24 cellular contexts compared by ENCODE assay signal in genomic region chr2:183185534-183185933, GRCh38.
DNase-seq lines count a peak whose midpoint lies in the region; ATAC-seq and TF ChIP-seq lines count a peak whose summit lies in the region.
"Had no signal": no experiment of that assay in that cellular context is flagged by ENCODE, and none has a peak within 500 bp of the region (broad histone marks: within the 10 kb centered on the region; RNA-seq: fewer than 3 reads in every experiment).

No MANE protein-coding gene starts in this region.

- H3K4me3 Mint-ChIP-seq in Caco-2 (ENCODE audit: unreplicated experiment) (no peak overlapping the region), HFFc6 (no peak overlapping the region)
- H3K4me3 Mint-ChIP-seq in activated CD4-positive, alpha-beta T cell treated with anti-CD3 and anti-CD28 coated beads, Interleukin-2, amount 10 ng/mL, durations not matched to agents 24 days and 14 days = no peak overlapping the region
- H3K4me3 Mint-ChIP-seq: CD4-positive, alpha-beta T cell; mesothelial cell of epicardium; natural killer cell treated with Interleukin-12 subunit alpha and Interleukin-12 subunit beta and Interleukin-15 and Interleukin-18, amount 100 ng/mL, for 72 hours had no signal

- H3K9me3 ChIP-seq in Caco-2 (no peaks in the 10 kb centered on the region), osteoblast (ENCODE audit: low read depth, low read length) (peaks cover 1% of the 10 kb centered on the region)

- H3K4me3 ChIP-seq in Caco-2 (ENCODE audit: low read depth, low read length) (no peak overlapping the region), osteoblast (ENCODE audit: insufficient read depth, low read length) (no peak overlapping the region)
- H3K4me3 ChIP-seq: dorsolateral prefrontal cortex, gastroesophageal sphincter, left ventricle myocardium inferior, right atrium auricular region had no signal

- CTCF ChIA-PET in Caco-2 (lab: Charles Lee) = no interaction called here

- H3K27me3 Mint-ChIP-seq in Caco-2 (ENCODE audit: insufficient read depth, unreplicated experiment) (no peaks in the 10 kb centered on the region), HFFc6 (ENCODE audit: insufficient read depth) (no peaks in the 10 kb centered on the region)
- no peaks in the 10 kb centered on the region for H3K27me3 Mint-ChIP-seq in activated CD4-positive, alpha-beta T cell treated with anti-CD3 and anti-CD28 coated beads, Interleukin-2, amount 10 ng/mL, durations not matched to agents 24 days and 14 days
- H3K27me3 Mint-ChIP-seq: CD4-positive, alpha-beta T cell; natural killer cell treated with Interleukin-12 subunit alpha and Interleukin-12 subunit beta and Interleukin-15 and Interleukin-18, amount 100 ng/mL, for 72 hours had no signal

- H3K27ac ChIP-seq in osteoblast (ENCODE audit: low read depth, low read length) = no peak overlapping the region
- H3K27ac ChIP-seq: dorsolateral prefrontal cortex, gastroesophageal sphincter, left ventricle myocardium inferior, parathyroid adenoma, right atrium auricular region had no signal

- no TSS peak for BruUV-seq in Caco-2 (replicated peaks; lab: Mats Ljungman, UMichigan)

- H3K4me2 ChIP-seq in osteoblast (ENCODE audit: insufficient read depth, low read length) = peak overlapping the region; percentile 12
- H3K4me2 ChIP-seq: SK-N-SH had no signal

- ATAC-seq in GM21825 (IDR thresholded peaks at IDR 0.05; ENCODE audit: unreplicated experiment) = no peak
- ATAC-seq: gastroesophageal sphincter; natural killer cell treated with Interleukin-12 subunit alpha and Interleukin-12 subunit beta and Interleukin-15 and Interleukin-18, amount 100 ng/mL, for 72 hours had no signal

- H2AFZ ChIP-seq in osteoblast (ENCODE audit: low read length) = peak overlapping the region; percentile 17
- H2AFZ ChIP-seq: parathyroid adenoma had no signal

- H3K79me2 ChIP-seq in osteoblast (ENCODE audit: insufficient read depth, low read length) = peaks cover 6% of the 10 kb centered on the region
- H3K79me2 ChIP-seq: parathyroid adenoma had no signal

- intact Hi-C loops in Caco-2 (cut with micrococcal nuclease; ENCODE audit: unreplicated experiment) = no loop called here
- intact Hi-C loops in activated CD4-positive, alpha-beta T cell treated with anti-CD3 and anti-CD28 coated beads, Interleukin-2, amount 10 ng/mL, durations not matched to agents 24 days and 14 days (cut with micrococcal nuclease) = no loop called here

- no peaks in the 10 kb centered on the region for H4K20me1 ChIP-seq in osteoblast (ENCODE audit: insufficient read depth, low read length)

- H3K36me3 Mint-ChIP-seq in Caco-2 (ENCODE audit: insufficient read depth, unreplicated experiment) (peaks cover 66% of the 10 kb centered on the region), HFFc6 (ENCODE audit: low read depth) (peaks cover 29% of the 10 kb centered on the region)
- peaks cover 61% of the 10 kb centered on the region for H3K36me3 Mint-ChIP-seq in activated CD4-positive, alpha-beta T cell treated with anti-CD3 and anti-CD28 coated beads, Interleukin-2, amount 10 ng/mL, durations not matched to agents 24 days and 14 days (ENCODE audit: low read depth)

- DNase-seq in Caco-2 = no peak
- DNase-seq in HFFc6 = no peak
- DNase-seq in iPS-NIHi7 (ENCODE audit: extremely low spot score) = peak; percentile 19
- DNase-seq in osteoblast (ENCODE audit: insufficient read length, low spot score, missing footprints) = no peak
- no peak for DNase-seq in LoVo (ENCODE audit: low spot score)
- no peak for DNase-seq in activated CD4-positive, alpha-beta T cell treated with anti-CD3 and anti-CD28 coated beads, Interleukin-2, amount 10 ng/mL, durations not matched to agents 24 days and 14 days
- DNase-seq: activated gamma-delta T cell; CD4-positive, alpha-beta T cell; dorsolateral prefrontal cortex; H7; hippocampal formation; KBM-7; left ventricle myocardium inferior; NCI-H1417 treated with DMSO at 0.1 percent for 48 hours; NCI-H774; SK-N-SH; stimulated activated CD4-positive, alpha-beta T cell treated with anti-CD3 and anti-CD28 coated beads, Interleukin-4, amount 100 ng/mL, for 1 hour; T-helper 2 cell had no signal

- H3K4me1 Mint-ChIP-seq in Caco-2 (ENCODE audit: low read depth, unreplicated experiment) (no peaks in the 10 kb centered on the region), HFFc6 (ENCODE audit: low read depth) (peaks cover 22% of the 10 kb centered on the region)
- peaks cover 8% of the 10 kb centered on the region for H3K4me1 Mint-ChIP-seq in activated CD4-positive, alpha-beta T cell treated with anti-CD3 and anti-CD28 coated beads, Interleukin-2, amount 10 ng/mL, durations not matched to agents 24 days and 14 days
- H3K4me1 Mint-ChIP-seq: mesothelial cell of epicardium had no signal

- peaks cover 20% of the 10 kb centered on the region for H3K9me3 Mint-ChIP-seq in Caco-2 (ENCODE audit: unreplicated experiment)
- peaks cover 15% of the 10 kb centered on the region; the same call in 1 of the 2 replicates for H3K9me3 Mint-ChIP-seq in HFFc6
- H3K9me3 Mint-ChIP-seq in activated CD4-positive, alpha-beta T cell treated with anti-CD3 and anti-CD28 coated beads, Interleukin-2, amount 10 ng/mL, durations not matched to agents 24 days and 14 days = peaks cover 23% of the 10 kb centered on the region

- TF ChIP-seq CTCF in Caco-2 (IDR thresholded peaks at IDR 0.05; ENCODE audit: insufficient read depth in 1 of 2, low read depth in 1 of 2, low read length in 1 of 2, severe bottlenecking in 1 of 2, unreplicated experiment in 1 of 2) (no peak), HFFc6 (IDR thresholded peaks at IDR 0.05) (no peak), osteoblast (IDR thresholded peaks at IDR 0.05; ENCODE audit: extremely low read depth, low read depth, low read length) (no peak)

- POLR2A ChIA-PET in Caco-2 (lab: Charles Lee) = no interaction called here

- H3K27ac Mint-ChIP-seq in Caco-2 (ENCODE audit: unreplicated experiment) = peak overlapping the region; percentile 5
- H3K27ac Mint-ChIP-seq in HFFc6 = peak overlapping the region; percentile 50
- H3K27ac Mint-ChIP-seq in activated CD4-positive, alpha-beta T cell treated with anti-CD3 and anti-CD28 coated beads, Interleukin-2, amount 10 ng/mL, durations not matched to agents 24 days and 14 days = no peak overlapping the region
- H3K27ac Mint-ChIP-seq: CD4-positive, alpha-beta T cell; mesothelial cell of epicardium; natural killer cell treated with Interleukin-12 subunit alpha and Interleukin-12 subunit beta and Interleukin-15 and Interleukin-18, amount 100 ng/mL, for 72 hours had no signal

- H3K27me3 ChIP-seq in Caco-2 (replicated peaks; ENCODE audit: control insufficient read depth, insufficient read depth, low read length) (no peaks in the 10 kb centered on the region), osteoblast (ENCODE audit: insufficient read depth, low read length) (no peaks in the 10 kb centered on the region)
- H3K27me3 ChIP-seq: dorsolateral prefrontal cortex, gastroesophageal sphincter, right atrium auricular region had no signal

- H3K36me3 ChIP-seq in Caco-2 (ENCODE audit: control insufficient read depth, insufficient read depth, low read length) (peaks cover 2% of the 10 kb centered on the region), osteoblast (ENCODE audit: insufficient read depth, low read length) (no peaks in the 10 kb centered on the region)

- H3K4me1 ChIP-seq in Caco-2 = no peaks in the 10 kb centered on the region
- H3K4me1 ChIP-seq in osteoblast (ENCODE audit: insufficient read depth, low read length) = peaks cover 9% of the 10 kb centered on the region
- H3K4me1 ChIP-seq: gastroesophageal sphincter, left ventricle myocardium inferior, parathyroid adenoma, right atrium auricular region had no signal
